8 cellular contexts compared by ENCODE assay signal in genomic region chrX:103919336-103919682, GRCh38. TPM values are rescaled to one million over a fixed set of nuclear protein-coding genes. Genes with fewer than 3 reads are reported as not detected.
DNase-seq lines count a peak whose midpoint lies in the region; ATAC-seq lines count a peak whose summit lies in the region.

No MANE protein-coding gene starts in this region.

- 8% methylated on average over 9 of the region's 9 CpGs for WGBS in right cardiac atrium

- intact Hi-C loops in right cardiac atrium (cut with DNase I) = no loop called here

- H3K4me3 Mint-ChIP-seq in CD4-positive, CD25-positive, alpha-beta regulatory T cell = peak overlapping the region; percentile 91 to 97 (median 95)

- peaks cover 16% of the 10 kb centered on the region for H3K4me1 ChIP-seq in CD4-positive, CD25-positive, alpha-beta regulatory T cell (ENCODE audit: control insufficient read depth, insufficient read depth, low read length, poor library complexity, severe bottlenecking)
- H3K4me1 ChIP-seq in adipocyte (ENCODE audit: control insufficient read depth, insufficient read depth, low read length) (no peaks in the 10 kb centered on the region), right cardiac atrium (ENCODE audit: control insufficient read depth, insufficient read depth, low read length) (no peaks in the 10 kb centered on the region)

- no peaks in the 10 kb centered on the region for H3K27me3 ChIP-seq in CD4-positive, CD25-positive, alpha-beta regulatory T cell (ENCODE audit: control insufficient read depth, insufficient read depth, low read length)
- H3K27me3 ChIP-seq in adipocyte (replicated peaks; ENCODE audit: control insufficient read depth, insufficient read depth, low read length) (peaks cover 9% of the 10 kb centered on the region), right cardiac atrium (ENCODE audit: control insufficient read depth, insufficient read depth) (no peaks in the 10 kb centered on the region)

- H3K36me3 ChIP-seq in CD4-positive, CD25-positive, alpha-beta regulatory T cell (ENCODE audit: control insufficient read depth, insufficient read depth, low read length) = no peaks in the 10 kb centered on the region
- no peaks in the 10 kb centered on the region for H3K36me3 ChIP-seq in adipocyte (ENCODE audit: control insufficient read depth, insufficient read depth, low read length, severe bottlenecking)

- H3K9ac ChIP-seq in adipocyte (ENCODE audit: low read length) = peak overlapping the region; percentile 81

- H3K4me3 ChIP-seq in CD4-positive, CD25-positive, alpha-beta regulatory T cell (ENCODE audit: low read depth, low read length) = peak overlapping the region; percentile 80
- H3K4me3 ChIP-seq in adipocyte (ENCODE audit: low read length) (peak overlapping the region; percentile 80), right cardiac atrium (ENCODE audit: low read length) (peak overlapping the region; percentile 65)

- peak overlapping the region; percentile 80 for H3K27ac ChIP-seq in CD4-positive, CD25-positive, alpha-beta regulatory T cell (ENCODE audit: insufficient read depth, low read length, poor library complexity, severe bottlenecking)
- peak overlapping the region; percentile 57 for H3K27ac ChIP-seq in right cardiac atrium (ENCODE audit: low read length)

- no peaks in the 10 kb centered on the region for H3K27me3 Mint-ChIP-seq in CD4-positive, CD25-positive, alpha-beta regulatory T cell

- peaks cover 5 to 42% (median 22%) of the 10 kb centered on the region in 4 donors for H3K4me1 Mint-ChIP-seq in CD4-positive, CD25-positive, alpha-beta regulatory T cell

- H3K36me3 Mint-ChIP-seq in CD4-positive, CD25-positive, alpha-beta regulatory T cell = no peaks in the 10 kb centered on the region

- DNase-seq in CD4-positive, CD25-positive, alpha-beta regulatory T cell = peak in 2 of 3 donors; percentile 3 to 71
- DNase-seq in NCI-H526 (lab: John Stamatoyannopoulos, UW) (peak; percentile 48 to 63), adipocyte (ENCODE audit: low read depth) (peak; percentile 62), right cardiac atrium (no peak), renal cortical epithelial cell (ENCODE audit: low read depth) (peak; percentile 32), HuH-7.5 (ENCODE audit: low spot score) (no peak)

- H3K9me3 Mint-ChIP-seq in CD4-positive, CD25-positive, alpha-beta regulatory T cell = peaks cover 0 to 1% (median 0%) of the 10 kb centered on the region in 7 donors

- no peaks in the 10 kb centered on the region for H3K9me3 ChIP-seq in CD4-positive, CD25-positive, alpha-beta regulatory T cell (ENCODE audit: control insufficient read depth in 2 of 2, low read length in 2 of 2)
- peaks cover 4% of the 10 kb centered on the region for H3K9me3 ChIP-seq in adipocyte (ENCODE audit: control insufficient read depth, low read length)
- H3K9me3 ChIP-seq in right cardiac atrium (ENCODE audit: control insufficient read depth, low read length) = no peaks in the 10 kb centered on the region

- peak; percentile 59 to 70 for ATAC-seq in CD4-positive, CD25-positive, alpha-beta regulatory T cell (ENCODE audit: low read depth in 2 of 2)
- peak; percentile 52 for ATAC-seq in GM18907 (IDR thresholded peaks at IDR 0.05; ENCODE audit: unreplicated experiment)
- peak; percentile 35 for ATAC-seq in HG03095 (IDR thresholded peaks at IDR 0.05; ENCODE audit: unreplicated experiment)
- ATAC-seq in right cardiac atrium = peak; percentile 72 to 79

- H3K27ac Mint-ChIP-seq in CD4-positive, CD25-positive, alpha-beta regulatory T cell = peak overlapping the region; percentile 73 to 96 (median 91)

RNA-seq across cellular contexts. Expression of gene TMSB15B, which starts 43.1 kb away (rescaled TPM):
- 6.3 TPM for total RNA-seq in CD4-positive, CD25-positive, alpha-beta regulatory T cell
- polyA plus RNA-seq in CD4-positive, CD25-positive, alpha-beta regulatory T cell = 10 to 100 TPM; 11.7 to 14.7 (median 13.1) TPM
- total RNA-seq in right cardiac atrium = 1 to 10 TPM in 3 of 4 donors, under 1 TPM in 1; 0.74 to 2.1 (median 1.6) TPM
- polyA plus RNA-seq in right cardiac atrium = 2.8 TPM
- 4.9 and 8.9 TPM in 2 replicates for total RNA-seq in renal cortical epithelial cell

Comparison
In these comparisons a context has a peak if more than half of its experiments do, and no peak if none do; other contexts are left out.
1. DNase-seq: peak in CD4-positive, CD25-positive, alpha-beta regulatory T cell (2 of 3), NCI-H526 (2 of 2), adipocyte (single experiment) and renal cortical epithelial cell (single experiment); none in right cardiac atrium (0 of 3) and HuH-7.5 (single experiment).
2. Peak in every context shown above with its lines, with median percentiles within 50 percentile points of each other: ATAC-seq and H3K4me3 ChIP-seq.